In the genomic region with DNA sequence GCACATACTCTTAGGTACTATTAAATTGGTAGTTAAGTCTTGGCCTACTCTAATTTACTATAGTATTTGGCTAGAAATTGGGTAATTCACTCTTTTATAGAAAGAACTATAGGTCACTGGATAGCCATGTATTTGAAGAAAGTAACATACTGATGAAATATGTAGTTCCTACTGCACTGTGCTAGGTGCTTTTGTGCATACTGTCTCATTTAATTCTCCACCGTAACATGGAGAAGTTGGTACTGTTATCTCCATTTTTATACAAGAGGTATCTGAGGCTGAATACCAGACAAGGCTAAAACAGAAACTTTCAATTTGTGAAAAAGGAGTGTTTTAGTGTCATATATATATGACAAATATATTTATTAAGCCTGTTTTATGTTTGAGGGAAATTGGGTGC, we compare ENCODE assay signal across 25 cellular contexts. TPM values are rescaled to one million over a fixed set of nuclear protein-coding genes. Genes with fewer than 3 reads are reported as not detected.
A peak's percentile ranks its signal among the peaks of the same experiment; 100 is the strongest.
DNase-seq lines count a peak whose midpoint lies in the region; ATAC-seq and TF ChIP-seq lines count a peak whose summit lies in the region.
"Had no signal": no experiment of that assay in that cellular context is flagged by ENCODE, and none has a peak within 500 bp of the region (broad histone marks: within the 10 kb centered on the region; RNA-seq: fewer than 3 reads in every experiment).

No MANE protein-coding gene starts in this region.

- H3K27me3 Mint-ChIP-seq in CD8-positive, alpha-beta memory T cell, result peaks cover 2 to 10% of the 10 kb centered on the region in 2 donors
- H3K27me3 Mint-ChIP-seq: CD4-positive, CD25-positive, alpha-beta regulatory T cell had no signal

- CTCF ChIA-PET in CD8-positive, alpha-beta memory T cell (lab: Charles Lee), result no interaction called here

- H3K9ac ChIP-seq in fibroblast of lung (ENCODE audit: insufficient read depth, low read length), result no peak overlapping the region
- H3K9ac ChIP-seq: KMS-11 had no signal

- intact Hi-C loops in psoas muscle (cut with DNase I), result no loop called here

- POLR2A ChIA-PET in CD8-positive, alpha-beta memory T cell (lab: Charles Lee), result no interaction called here

- peak overlapping the region; percentile 65 for H3K27ac ChIP-seq in CD8-positive, alpha-beta memory T cell (ENCODE audit: low read depth, low read length)
- peak overlapping the region; percentile 96 for H3K27ac ChIP-seq in SJSA1
- H3K27ac ChIP-seq in fibroblast of lung (ENCODE audit: insufficient read depth, low read length), result peak overlapping the region; percentile 81
- peak overlapping the region; percentile 36 for H3K27ac ChIP-seq in psoas muscle
- H3K27ac ChIP-seq: esophagus squamous epithelium, KMS-11, thoracic aorta had no signal

- H3K4me1 ChIP-seq in CD8-positive, alpha-beta memory T cell (ENCODE audit: insufficient read depth, low read length), result no peaks in the 10 kb centered on the region
- peaks cover 45% of the 10 kb centered on the region for H3K4me1 ChIP-seq in SJSA1 (replicated peaks)
- peaks cover 15% of the 10 kb centered on the region for H3K4me1 ChIP-seq in fibroblast of lung (ENCODE audit: control insufficient read depth, extremely low read depth, insufficient read depth, low read length)
- H3K4me1 ChIP-seq in psoas muscle, result peaks cover 39% of the 10 kb centered on the region
- peaks cover 48% of the 10 kb centered on the region for H3K4me1 ChIP-seq in BE2C

- H3K9me3 ChIP-seq in CD8-positive, alpha-beta memory T cell (ENCODE audit: low read length), result no peaks in the 10 kb centered on the region
- H3K9me3 ChIP-seq in SJSA1 (replicated peaks) (no peaks in the 10 kb centered on the region), fibroblast of lung (ENCODE audit: control insufficient read depth, insufficient read depth, low read depth, low read length) (no peaks in the 10 kb centered on the region), psoas muscle (no peaks in the 10 kb centered on the region), BE2C (no peaks in the 10 kb centered on the region)
- H3K9me3 ChIP-seq: esophagus squamous epithelium, thoracic aorta had no signal

- no peaks in the 10 kb centered on the region for H4K20me1 ChIP-seq in fibroblast of lung (ENCODE audit: control insufficient read depth, extremely low read depth, insufficient read depth, low read length)

- no peak overlapping the region for H3K27ac Mint-ChIP-seq in CD8-positive, alpha-beta memory T cell
- H3K27ac Mint-ChIP-seq: activated B cell treated with CpG ODN at 0.5 μM for 24 hours; activated CD8-positive, alpha-beta T cell treated with anti-CD3 and anti-CD28 coated beads, Interleukin-2, amount 10 ng/mL, durations not matched to agents 7 days and 5 days; CD4-positive, CD25-positive, alpha-beta regulatory T cell; stimulated activated naive B cell treated with anti-CD40 and anti-IgM and Interleukin-4, amounts not matched to agents 10 μg/mL and 1 μg/mL and 100 μg/mL, for 72 hours had no signal

- H3K27me3 ChIP-seq in CD8-positive, alpha-beta memory T cell (ENCODE audit: insufficient read depth, low read length, poor library complexity, severe bottlenecking), result no peaks in the 10 kb centered on the region
- H3K27me3 ChIP-seq in SJSA1 (replicated peaks) (no peaks in the 10 kb centered on the region), fibroblast of lung (ENCODE audit: control insufficient read depth, insufficient read depth, low read length) (no peaks in the 10 kb centered on the region), psoas muscle (ENCODE audit: insufficient read depth in 3 of 3, low read length in 2 of 3) (no peaks in the 10 kb centered on the region), BE2C (no peaks in the 10 kb centered on the region)
- H3K27me3 ChIP-seq: esophagus squamous epithelium had no signal

- no peak overlapping the region for H2AFZ ChIP-seq in fibroblast of lung (ENCODE audit: low read length)

- ATAC-seq in psoas muscle, result no peak
- ATAC-seq in stimulated activated naive CD8-positive, alpha-beta T cell treated with anti-CD3 and anti-CD28 coated beads, Interleukin-15, Interleukin-2, amounts not matched to agents 100 U/mL and 50 U/mL, for 24 hours, result no peak
- ATAC-seq in GM19328 (IDR thresholded peaks at IDR 0.05; ENCODE audit: unreplicated experiment), result no peak
- ATAC-seq: activated CD8-positive, alpha-beta T cell treated with anti-CD3 and anti-CD28 coated beads, Interleukin-2, amount 10 ng/mL, durations not matched to agents 7 days and 5 days; stimulated activated naive B cell treated with anti-CD40 and anti-IgM and Interleukin-4, amounts not matched to agents 10 μg/mL and 1 μg/mL and 100 μg/mL, for 72 hours had no signal

- TF ChIP-seq CTCF in fibroblast of lung (conservative IDR thresholded peaks at IDR 0.05 in 1 of 2, IDR thresholded peaks at IDR 0.05 in 1 of 2; ENCODE audit: low read depth in 1 of 2, low read length in 2 of 2) (no peak), psoas muscle (IDR thresholded peaks at IDR 0.05) (no peak), BE2C (IDR thresholded peaks at IDR 0.05; ENCODE audit: low read depth, low read length) (no peak)

- H3K4me3 ChIP-seq in CD8-positive, alpha-beta memory T cell (ENCODE audit: low read length), result no peak overlapping the region
- H3K4me3 ChIP-seq in SJSA1 (no peak overlapping the region), fibroblast of lung (replicated peaks in 1 of 4; ENCODE audit: control extremely low read depth in 1 of 4, insufficient read depth in 1 of 4, low read depth in 3 of 4, low read length in 4 of 4) (no peak overlapping the region), psoas muscle (no peak overlapping the region), BE2C (ENCODE audit: low read depth, low read length) (no peak overlapping the region)
- H3K4me3 ChIP-seq: esophagus squamous epithelium, thoracic aorta had no signal

- peaks cover 34% of the 10 kb centered on the region for H3K79me2 ChIP-seq in fibroblast of lung (ENCODE audit: control insufficient read depth, insufficient read depth, low read length)

- peaks cover 0 to 7% (median 3%) of the 10 kb centered on the region in 3 donors for H3K4me1 Mint-ChIP-seq in CD8-positive, alpha-beta memory T cell

- no peak overlapping the region for H3K4me2 ChIP-seq in fibroblast of lung (ENCODE audit: extremely low read depth, insufficient read depth, low read length)
- H3K4me2 ChIP-seq: KMS-11 had no signal

- no peaks in the 10 kb centered on the region for H3K36me3 ChIP-seq in CD8-positive, alpha-beta memory T cell (ENCODE audit: insufficient read depth, low read length)
- no peaks in the 10 kb centered on the region for H3K36me3 ChIP-seq in SJSA1
- no peaks in the 10 kb centered on the region for H3K36me3 ChIP-seq in fibroblast of lung (ENCODE audit: control insufficient read depth, insufficient read depth, low read length)
- H3K36me3 ChIP-seq in psoas muscle (ENCODE audit: insufficient read depth in 1 of 2, low read depth in 1 of 2), result no peaks in the 10 kb centered on the region
- no peaks in the 10 kb centered on the region for H3K36me3 ChIP-seq in BE2C
- H3K36me3 ChIP-seq: esophagus squamous epithelium, thoracic aorta had no signal

- 98% methylated on average over 1 of the region's 1 CpG for WGBS in psoas muscle, 3 donors

- peaks cover 0 to 2% (median 0%) of the 10 kb centered on the region in 5 donors for H3K9me3 Mint-ChIP-seq in CD8-positive, alpha-beta memory T cell
- H3K9me3 Mint-ChIP-seq: central memory CD8-positive, alpha-beta T cell; stimulated activated naive B cell treated with anti-CD40 and anti-IgM and Interleukin-4, amounts not matched to agents 10 μg/mL and 1 μg/mL and 100 μg/mL, for 72 hours had no signal

- H3K36me3 Mint-ChIP-seq in CD8-positive, alpha-beta memory T cell, result no peaks in the 10 kb centered on the region
- H3K36me3 Mint-ChIP-seq: CD4-positive, CD25-positive, alpha-beta regulatory T cell; stimulated activated naive B cell treated with anti-CD40 and anti-IgM and Interleukin-4, amounts not matched to agents 10 μg/mL and 1 μg/mL and 100 μg/mL, for 72 hours had no signal

- no peak for DNase-seq in CD8-positive, alpha-beta memory T cell
- DNase-seq in SJSA1 (ENCODE audit: low read depth in 1 of 2, low spot score in 2 of 2), result no peak
- no peak for DNase-seq in fibroblast of lung (ENCODE audit: low read depth in 2 of 2)
- no peak for DNase-seq in psoas muscle
- DNase-seq in BE2C, result no peak
- no peak for DNase-seq in cerebellum (ENCODE audit: low spot score)
- DNase-seq in stimulated activated naive CD8-positive, alpha-beta T cell treated with anti-CD3 and anti-CD28 coated beads, Interleukin-15, Interleukin-2, amounts not matched to agents 100 U/mL and 50 U/mL, for 24 hours, result no peak
- DNase-seq: activated B cell treated with CpG ODN at 0.5 μM for 24 hours; activated CD8-positive, alpha-beta T cell treated with anti-CD3 and anti-CD28 coated beads, Interleukin-2, amount 10 ng/mL, durations not matched to agents 7 days and 5 days; activated T-cell treated with anti-CD3 and anti-CD28 coated beads, Interleukin-2, amount 50 U/mL, for 1 hour; amygdala; effector CD4-positive, alpha-beta T cell; esophagus squamous epithelium; GDM1; left ventricle myocardium superior; NCI-H187 treated with DMSO at 0.1 percent for 48 hours; NCI-H774; occipital lobe; SIG-M5; stimulated activated naive B cell treated with anti-CD40 and anti-IgM and Interleukin-4, amounts not matched to agents 10 μg/mL and 1 μg/mL and 100 μg/mL, for 72 hours had no signal

- H3K4me3 Mint-ChIP-seq in CD8-positive, alpha-beta memory T cell, result no peak overlapping the region
- H3K4me3 Mint-ChIP-seq: activated B cell treated with CpG ODN at 0.5 μM for 24 hours; activated CD8-positive, alpha-beta T cell treated with anti-CD3 and anti-CD28 coated beads, Interleukin-2, amount 10 ng/mL, durations not matched to agents 7 days and 5 days; central memory CD8-positive, alpha-beta T cell; stimulated activated naive B cell treated with anti-CD40 and anti-IgM and Interleukin-4, amounts not matched to agents 10 μg/mL and 1 μg/mL and 100 μg/mL, for 72 hours had no signal

RNA-seq across cellular contexts. Expression of gene AFDN, which starts 29.8 kb away (rescaled TPM):
- total RNA-seq in CD8-positive, alpha-beta memory T cell, result 10 to 100 TPM; 19.0 to 21.3 TPM
- polyA plus RNA-seq in CD8-positive, alpha-beta memory T cell, result 3.5 TPM
- total RNA-seq in SJSA1 (2014; rRNA removed; shearing (Covaris generic)), result 88.2 and 118 TPM in 2 replicates
- total RNA-seq in fibroblast of lung (40.1 and 57.1 TPM in 2 replicates), psoas muscle (10 to 100 TPM; 32.9 to 35.6 (median 33.3) TPM), cerebellum (282 TPM)
- polyA plus RNA-seq in fibroblast of lung (20.5 and 21.0 TPM in 2 replicates), psoas muscle (10 to 100 TPM; 12.2 to 16.8 (median 14.6) TPM)
- 16.8 and 19.7 TPM in 2 replicates for polyA plus RNA-seq in fibroblast of lung (2012)
- polyA minus RNA-seq in fibroblast of lung (ENCODE audit: low replicate concordance), result 18.1 and 38.6 TPM in 2 replicates
- 69.0 TPM for polyA plus RNA-seq in BE2C (2012; ENCODE audit: insufficient read depth, insufficient read length, low read depth)

Comparison
In these comparisons a context has a peak if more than half of its experiments do, and no peak if none do; other contexts are left out.
1. H3K27ac ChIP-seq: peak in every context shown above with its lines; median percentile 96 in SJSA1; 81 in fibroblast of lung; 65 in CD8-positive, alpha-beta memory T cell; 36 in psoas muscle.